Comparison of ENCODE assay signal across 19 cellular contexts in the genomic region with DNA sequence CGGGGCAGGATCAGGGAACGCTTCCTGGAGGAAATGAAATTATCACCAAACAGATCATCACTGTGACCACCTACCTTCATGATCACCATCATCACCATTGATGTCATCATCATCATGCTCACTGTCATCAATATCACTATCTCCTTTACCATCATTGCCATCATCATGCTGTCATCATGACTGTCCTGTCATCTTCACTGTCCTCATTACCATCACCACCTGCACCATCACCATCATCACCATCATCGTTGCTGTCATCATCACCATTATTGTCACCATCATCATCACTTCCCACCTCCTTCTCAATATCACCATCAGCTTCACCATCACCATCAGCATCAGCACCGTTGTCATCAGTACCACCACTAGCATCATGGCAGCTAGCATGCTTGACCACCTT.
A peak's percentile ranks its signal among the peaks of the same experiment; 100 is the strongest.
DNase-seq lines count a peak whose midpoint lies in the region; ATAC-seq, FAIRE-seq and TF ChIP-seq lines count a peak whose summit lies in the region.
"Had no signal": no experiment of that assay in that cellular context is flagged by ENCODE, and none has a peak within 500 bp of the region (broad histone marks: within the 10 kb centered on the region; RNA-seq: fewer than 3 reads in every experiment).

No MANE protein-coding gene starts in this region.

- POLR2A ChIA-PET in HepG2 (lab: Yijun Ruan, JAX) (no interaction called here), K562 (lab: Yijun Ruan, JAX) (no interaction called here), HEK293T (lab: Yijun Ruan, JAX) (no interaction called here)

- no peak for ATAC-seq in HepG2
- ATAC-seq in right lobe of liver, result no peak
- no peak for ATAC-seq in K562
- ATAC-seq: GM23338, HCT116 had no signal

- H3K4me2 ChIP-seq in HepG2 (ENCODE audit: low read depth, low read length), result no peak overlapping the region
- H3K4me2 ChIP-seq in K562 (ENCODE audit: insufficient read depth, low read length), result no peak overlapping the region
- no peak overlapping the region for H3K4me2 ChIP-seq in trophoblast cell (ENCODE audit: low read length)
- H3K4me2 ChIP-seq: GM23338 had no signal

- no peak overlapping the region for H2BK12ac ChIP-seq in trophoblast cell (ENCODE audit: low read length)

- no peak overlapping the region for H4K8ac ChIP-seq in trophoblast cell (ENCODE audit: low read depth, low read length)

- H3K27me3 ChIP-seq in HepG2 (ENCODE audit: control insufficient read depth in 1 of 2, insufficient read depth in 2 of 2, low read length in 2 of 2) (peaks cover 3 to 38% of the 10 kb centered on the region in 2 experiments; a peak in 3 of 5 replicates), right lobe of liver (no peaks in the 10 kb centered on the region), K562 (ENCODE audit: control insufficient read depth in 2 of 2, insufficient read depth in 2 of 2, low read length in 2 of 2) (peaks cover 0 to 7% of the 10 kb centered on the region in 2 experiments; a peak in 1 of 5 replicates), trophoblast cell (ENCODE audit: insufficient read depth, low read length) (no peaks in the 10 kb centered on the region)

- no TSS peak for BruUV-seq in HepG2 (replicated peaks; lab: Mats Ljungman, UMichigan)
- BruUV-seq in K562 (replicated peaks; lab: Mats Ljungman, UMichigan), result no TSS peak

- no peak overlapping the region for H4K12ac ChIP-seq in trophoblast cell (ENCODE audit: low read depth, low read length)

- no peak overlapping the region for H2AK5ac ChIP-seq in trophoblast cell (ENCODE audit: low read length)

- H3K79me1 ChIP-seq in trophoblast cell (ENCODE audit: low read length), result no peaks in the 10 kb centered on the region

- no peaks in the 10 kb centered on the region for H3K9me3 ChIP-seq in HepG2 (ENCODE audit: low read length)
- H3K9me3 ChIP-seq in right lobe of liver, result no peaks in the 10 kb centered on the region
- no peaks in the 10 kb centered on the region for H3K9me3 ChIP-seq in K562 (replicated peaks; ENCODE audit: control insufficient read depth, insufficient read depth, low read depth, low read length)
- peaks cover 6% of the 10 kb centered on the region for H3K9me3 ChIP-seq in trophoblast cell (ENCODE audit: insufficient read depth, low read depth, low read length)

- 12% methylated on average over 4 of the region's 4 CpGs for WGBS in HepG2 (ENCODE audit: low lambda C conversion rate)
- 78% methylated on average over 3 of the region's 4 CpGs for WGBS in right lobe of liver (ENCODE audit: insufficient coverage, low coverage, low lambda C conversion rate, missing lambda C conversion rate)
- WGBS in K562 (ENCODE audit: insufficient coverage, low coverage, missing lambda C conversion rate), result 0% methylated on average over 3 of the region's 4 CpGs
- WGBS in trophoblast cell (ENCODE audit: extremely low coverage, insufficient coverage, insufficient read length), result no CpG with 5 or more reads among the region's 4 CpGs

- H3K27ac ChIP-seq in HepG2 (ENCODE audit: extremely low read length, insufficient read depth, low read length) (no peak overlapping the region), right lobe of liver (no peak overlapping the region), K562 (ENCODE audit: extremely low read depth, low read depth, low read length) (no peak overlapping the region), trophoblast cell (ENCODE audit: low read depth, low read length) (no peak overlapping the region)

- TF ChIP-seq POLR2A in HepG2 (IDR thresholded peaks at IDR 0.05; ENCODE audit: insufficient read depth in 1 of 2, low read depth in 2 of 2, low read length in 2 of 2) (no peak), right lobe of liver (IDR thresholded peaks at IDR 0.05) (no peak), K562 (conservative IDR thresholded peaks at IDR 0.05) (no peak)

- H3K36me3 ChIP-seq in HepG2 (replicated peaks in 1 of 2; ENCODE audit: control insufficient read depth in 1 of 2, insufficient read depth in 2 of 2, low read length in 2 of 2) (no peaks in the 10 kb centered on the region), right lobe of liver (no peaks in the 10 kb centered on the region), K562 (ENCODE audit: control insufficient read depth, insufficient read depth, low read length) (no peaks in the 10 kb centered on the region), trophoblast cell (ENCODE audit: control insufficient read depth in 1 of 2, insufficient read depth in 2 of 2, low read length in 2 of 2) (no peaks in the 10 kb centered on the region)

- TF ChIP-seq RAD21 in HepG2 (CRISPR knock-in tag; IDR thresholded peaks at IDR 0.05) (no peak), K562 (CRISPR knock-in tag; conservative IDR thresholded peaks at IDR 0.05 in 1 of 2, IDR thresholded peaks at IDR 0.05 in 1 of 2) (no peak)

- H3K4me3 ChIP-seq in HepG2 (replicated peaks in 1 of 3; ENCODE audit: insufficient read depth in 1 of 3, low read depth in 2 of 3, low read length in 3 of 3) (no peak overlapping the region), right lobe of liver (no peak overlapping the region), K562 (no peak overlapping the region), trophoblast cell (ENCODE audit: low read depth, low read length) (no peak overlapping the region)
- H3K4me3 ChIP-seq: GM23338 had no signal

- TF ChIP-seq EP300 in HepG2 (IDR thresholded peaks at IDR 0.05; ENCODE audit: low read depth in 2 of 2, low read length in 2 of 2), result no peak
- TF ChIP-seq EP300 in HepG2 (CRISPR knock-in tag; IDR thresholded peaks at IDR 0.05; ENCODE audit: borderline replicate concordance), result no peak
- no peak for TF ChIP-seq EP300 in K562 (IDR thresholded peaks at IDR 0.05; ENCODE audit: low read length)

- H4K20me1 ChIP-seq in HepG2 (ENCODE audit: insufficient read depth, low read length) (no peaks in the 10 kb centered on the region), K562 (replicated peaks; ENCODE audit: control insufficient read depth, insufficient read depth, low read length) (no peaks in the 10 kb centered on the region)

- TF ChIP-seq CTCF in HepG2 (CRISPR knock-in tag; IDR thresholded peaks at IDR 0.05), result no peak
- no peak for TF ChIP-seq CTCF in right lobe of liver (IDR thresholded peaks at IDR 0.05)
- no peak for TF ChIP-seq CTCF in K562 (IDR thresholded peaks at IDR 0.05 in 2 of 3, conservative IDR thresholded peaks at IDR 0.05 in 1 of 3; ENCODE audit: insufficient read depth in 2 of 3, low read depth in 1 of 3, low read length in 3 of 3)

- peak overlapping the region; percentile 14 for H3K23ac ChIP-seq in trophoblast cell (ENCODE audit: low read length)

- H3K9ac ChIP-seq in HepG2 (ENCODE audit: insufficient read depth, low read depth, low read length) (no peak overlapping the region), K562 (ENCODE audit: insufficient read depth in 1 of 2, low read depth in 2 of 2, low read length in 2 of 2) (no peak overlapping the region), trophoblast cell (ENCODE audit: low read length) (no peak overlapping the region)

- no peak overlapping the region for H4K91ac ChIP-seq in trophoblast cell (ENCODE audit: low read depth, low read length)

- no peak for FAIRE-seq in HepG2 (lab: Jason Lieb, UNC)
- FAIRE-seq in K562 (lab: Jason Lieb, UNC), result no peak
- FAIRE-seq: GM12891, GM18507 had no signal

- in situ Hi-C loops in HepG2 (cut with HindIII; ENCODE audit: extremely low pct_ligation_motif_present, low pct_unique_long_range_greater_than_20kb), result no loop called here
- in situ Hi-C loops in K562 (cut with MboI), result no loop called here

- no peak overlapping the region for H2BK120ac ChIP-seq in trophoblast cell (ENCODE audit: insufficient read depth, low read length, poor library complexity)

- H3K4ac ChIP-seq in trophoblast cell (ENCODE audit: low read depth, low read length), result no peak overlapping the region

- DNase-seq in HepG2 (ENCODE audit: low spot score) (no peak), right lobe of liver (no peak), K562 (ENCODE audit: extremely low read depth in 1 of 4, low spot score in 3 of 4) (no peak), trophoblast cell (no peak), HEK293T (ENCODE audit: extremely low spot score) (no peak), RKO (ENCODE audit: low spot score) (no peak)
- DNase-seq: 8988T; C1 segment of cervical spinal cord; Calu3; CD4-positive, alpha-beta memory T cell; COR-L47; DMS53; DMS79 treated with DMSO at 0.1 percent for 48 hours; GF-D8; H9 had no signal

- no peak overlapping the region for H2AFZ ChIP-seq in HepG2 (ENCODE audit: low read length)
- no peak overlapping the region for H2AFZ ChIP-seq in K562 (ENCODE audit: low read depth, low read length)
- no peak overlapping the region for H2AFZ ChIP-seq in trophoblast cell (ENCODE audit: insufficient read depth, low read length, poor library complexity)
- H2AFZ ChIP-seq: GM23338 had no signal

- H3K79me2 ChIP-seq in HepG2 (ENCODE audit: insufficient read depth, low read length), result no peaks in the 10 kb centered on the region
- no peaks in the 10 kb centered on the region for H3K79me2 ChIP-seq in K562 (ENCODE audit: control insufficient read depth, insufficient read depth, low read length)
- H3K79me2 ChIP-seq in trophoblast cell (ENCODE audit: control insufficient read depth, insufficient read depth, low read length, poor library complexity), result no peaks in the 10 kb centered on the region

- CTCF ChIA-PET in HepG2 (lab: Yijun Ruan, JAX; ENCODE audit: low intra/inter-chr PET ratio, low total read pairs) (no interaction called here), K562 (lab: Yijun Ruan, JAX; ENCODE audit: low intra/inter-chr PET ratio) (no interaction called here), HEK293T (lab: Yijun Ruan, JAX) (no interaction called here)

- no peak overlapping the region for H2BK5ac ChIP-seq in trophoblast cell (ENCODE audit: low read depth, low read length, poor library complexity)

- H3K4me1 ChIP-seq in HepG2 (ENCODE audit: insufficient read depth, low read length) (no peaks in the 10 kb centered on the region), right lobe of liver (peaks cover 0 to 14% (median 2%) of the 10 kb centered on the region in 4 donors), K562 (replicated peaks in 1 of 2; ENCODE audit: control insufficient read depth in 2 of 2, insufficient read depth in 2 of 2, low read length in 2 of 2) (no peaks in the 10 kb centered on the region), trophoblast cell (ENCODE audit: control insufficient read depth in 1 of 2, insufficient read depth in 2 of 2, low read length in 2 of 2) (peaks cover 0 to 2% of the 10 kb centered on the region in 2 experiments)

- no peak overlapping the region for H3K18ac ChIP-seq in trophoblast cell (ENCODE audit: low read length)

- H3K14ac ChIP-seq in trophoblast cell (ENCODE audit: low read length), result no peak overlapping the region

- intact Hi-C loops in HepG2 (cut with micrococcal nuclease; ENCODE audit: unreplicated experiment) (no loop called here), right lobe of liver (cut with DNase I) (no loop called here), K562 (cut with micrococcal nuclease) (no loop called here)

- H3K9me1 ChIP-seq in K562 (ENCODE audit: control insufficient read depth, insufficient read depth, low read length), result no peaks in the 10 kb centered on the region

TF ChIP-seq in HepG2, 621 proteins besides CTCF, POLR2A, EP300 and RAD21 (continues in another document):
- TF ChIP-seq ATF7 (IDR thresholded peaks at IDR 0.05), result peak; percentile 62
- TF ChIP-seq ATF7 (CRISPR knock-in tag; IDR thresholded peaks at IDR 0.05), result no peak

TF ChIP-seq in HEK293T, 16 proteins besides CTCF, POLR2A, EP300 and RAD21 (continues in another document):
- TF ChIP-seq LEF1 (IDR thresholded peaks at IDR 0.05; ENCODE audit: borderline replicate concordance), result no peak
